16 cellular contexts compared by ENCODE assay signal in the genomic region with DNA sequence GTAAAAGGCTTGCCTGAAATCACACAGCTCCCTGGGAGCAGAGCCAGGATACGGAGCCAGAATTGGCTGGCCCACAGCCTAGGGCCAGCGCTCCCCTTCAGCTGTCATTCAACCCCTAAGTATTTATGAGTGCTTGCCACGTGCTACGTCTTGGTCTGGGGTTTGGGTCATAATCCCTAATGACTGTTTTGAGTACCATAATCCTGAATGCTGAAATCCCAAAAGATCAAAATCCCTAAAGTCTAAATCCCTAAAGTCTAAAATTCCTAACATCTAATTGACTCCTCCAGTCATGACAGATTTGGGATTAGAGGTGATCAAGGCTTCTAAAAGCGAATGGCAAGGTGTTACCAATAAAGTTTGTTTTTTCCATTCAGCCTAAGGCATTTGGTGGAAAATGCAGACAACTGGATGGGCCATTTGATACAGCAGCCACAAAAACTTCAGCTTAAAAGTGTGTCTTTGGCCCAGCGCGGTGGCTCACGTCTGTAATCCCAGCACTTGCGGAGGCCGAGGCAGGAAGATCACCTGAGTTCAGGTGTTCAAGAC. TPM values are rescaled to one million over a fixed set of nuclear protein-coding genes. Genes with fewer than 3 reads are reported as not detected.
DNase-seq lines count a peak whose midpoint lies in the region; ATAC-seq, FAIRE-seq and TF ChIP-seq lines count a peak whose summit lies in the region.
"Had no signal": no experiment of that assay in that cellular context is flagged by ENCODE, and none has a peak within 500 bp of the region (broad histone marks: within the 10 kb centered on the region; RNA-seq: fewer than 3 reads in every experiment).

No MANE protein-coding gene starts in this region.

- TF ChIP-seq CTCF in right atrium auricular region (IDR thresholded peaks at IDR 0.05): no peak
- no peak for TF ChIP-seq CTCF in K562 (IDR thresholded peaks at IDR 0.05 in 2 of 3, conservative IDR thresholded peaks at IDR 0.05 in 1 of 3; ENCODE audit: insufficient read depth in 2 of 3, low read depth in 1 of 3, low read length in 3 of 3)

- POLR2A ChIA-PET in K562 (lab: Yijun Ruan, JAX): interaction anchor here (0.6 kb wide), 1 partner anchor 789 kb away, joined by 3 read pairs; no protein-coding TSS in a partner anchor

- in situ Hi-C loops in K562 (cut with MboI): no loop called here

- CTCF ChIA-PET in K562 (lab: Yijun Ruan, JAX; ENCODE audit: low intra/inter-chr PET ratio): no interaction called here

- no peaks in the 10 kb centered on the region for H4K20me1 ChIP-seq in K562 (replicated peaks; ENCODE audit: control insufficient read depth, insufficient read depth, low read length)
- H4K20me1 ChIP-seq: BLaER1 had no signal

- WGBS in K562 (ENCODE audit: insufficient coverage, low coverage, missing lambda C conversion rate): 22% methylated on average over 10 of the region's 10 CpGs

- no peak for FAIRE-seq in K562 (lab: Jason Lieb, UNC)
- FAIRE-seq: H1, HTR-8/SVneo had no signal

- no peaks in the 10 kb centered on the region for H3K79me2 ChIP-seq in K562 (ENCODE audit: control insufficient read depth, insufficient read depth, low read length)

- H2AFZ ChIP-seq in K562 (ENCODE audit: low read depth, low read length): no peak overlapping the region

- no peaks in the 10 kb centered on the region for H3K9me1 ChIP-seq in K562 (ENCODE audit: control insufficient read depth, insufficient read depth, low read length)

- H3K4me3 ChIP-seq in right atrium auricular region (no peak overlapping the region), K562 (no peak overlapping the region)
- H3K4me3 ChIP-seq: BLaER1, HAP-1 had no signal

- H3K27me3 ChIP-seq in right atrium auricular region (no peaks in the 10 kb centered on the region), K562 (ENCODE audit: control insufficient read depth in 2 of 2, insufficient read depth in 2 of 2, low read length in 2 of 2) (peaks cover 6 to 36% of the 10 kb centered on the region in 2 experiments)
- H3K27me3 ChIP-seq: BLaER1 had no signal

- no peak for ATAC-seq in K562

- TF ChIP-seq RAD21 in K562 (CRISPR knock-in tag; conservative IDR thresholded peaks at IDR 0.05 in 1 of 2, IDR thresholded peaks at IDR 0.05 in 1 of 2): no peak

- TF ChIP-seq EP300 in K562 (IDR thresholded peaks at IDR 0.05; ENCODE audit: low read length): no peak

- TF ChIP-seq POLR2A in K562 (conservative IDR thresholded peaks at IDR 0.05): no peak

- DNase-seq in cardiac septum (ENCODE audit: low spot score) (peak; percentile 46), right atrium auricular region (ENCODE audit: low spot score) (no peak), K562 (ENCODE audit: extremely low read depth in 1 of 4, low spot score in 3 of 4) (no peak), mesenteric fat pad (ENCODE audit: low spot score) (peak; percentile 81), T-helper 1 cell (no peak), foreskin melanocyte (no peak), glomerular visceral epithelial cell (ENCODE audit: extremely low spot score) (no peak)
- DNase-seq: 8988T; AML-193; Caco-2; CD8-positive, alpha-beta memory T cell; GF-D8 had no signal

- no peak overlapping the region for H3K4me2 ChIP-seq in K562 (ENCODE audit: insufficient read depth, low read length)

- intact Hi-C loops in cardiac septum (cut with DNase I) (no loop called here), K562 (cut with micrococcal nuclease) (no loop called here)

- H3K36me3 ChIP-seq in right atrium auricular region: no peaks in the 10 kb centered on the region
- H3K36me3 ChIP-seq in K562 (ENCODE audit: control insufficient read depth, insufficient read depth, low read length): no peaks in the 10 kb centered on the region
- H3K36me3 ChIP-seq: BLaER1, HAP-1 had no signal

- H3K9me3 ChIP-seq in right atrium auricular region (no peaks in the 10 kb centered on the region), K562 (replicated peaks; ENCODE audit: control insufficient read depth, insufficient read depth, low read depth, low read length) (no peaks in the 10 kb centered on the region)
- H3K9me3 ChIP-seq: BLaER1, Caco-2 had no signal

- peaks cover 0 to 19% of the 10 kb centered on the region in 2 donors for H3K4me1 ChIP-seq in right atrium auricular region
- peaks cover 0 to 4% of the 10 kb centered on the region in 2 experiments; a peak in 2 of 5 replicates for H3K4me1 ChIP-seq in K562 (replicated peaks in 1 of 2; ENCODE audit: control insufficient read depth in 2 of 2, insufficient read depth in 2 of 2, low read length in 2 of 2)
- H3K4me1 ChIP-seq: HAP-1 had no signal

- no TSS peak for BruUV-seq in K562 (replicated peaks; lab: Mats Ljungman, UMichigan)

- no peak overlapping the region for H3K9ac ChIP-seq in K562 (ENCODE audit: insufficient read depth in 1 of 2, low read depth in 2 of 2, low read length in 2 of 2)
- H3K9ac ChIP-seq: BLaER1 had no signal

- H3K27ac ChIP-seq in right atrium auricular region: no peak overlapping the region
- no peak overlapping the region for H3K27ac ChIP-seq in K562 (ENCODE audit: extremely low read depth, low read depth, low read length)
- H3K27ac ChIP-seq: BLaER1 had no signal

TF ChIP-seq in K562, 482 proteins besides CTCF, POLR2A, EP300 and RAD21 (continues in another document):
- TF ChIP-seq NFE2 (IDR thresholded peaks at IDR 0.05; ENCODE audit: low read depth) (no peak), SMAD4 (CRISPR knock-in tag; conservative IDR thresholded peaks at IDR 0.05) (no peak)

RNA-seq across cellular contexts. Expression of gene PRR5, which starts 59.8 kb away (rescaled TPM):
- total RNA-seq in cardiac septum (3.2 TPM), right atrium auricular region (10 to 100 TPM; 10.5 to 12.1 TPM), K562 (2014; rRNA removed) (13.3 and 18.4 TPM in 2 replicates), K562 (2014; rRNA removed; fragmentation: Illumina TruSeq; extraction: Trizol) (3.1 and 4.6 TPM in 2 replicates), K562 (2015; rRNA removed; fragmentation: Illumina TruSeq; extraction: Trizol) (7.5 and 9.5 TPM in 2 replicates), K562 (2021) (21.0 and 26.2 TPM in 2 replicates), mesenteric fat pad (38.9 TPM)
- total RNA-seq in K562 (2011; cell fraction: chromatin; rRNA removed; ENCODE audit: low replicate concordance): 27.6 and 71.3 TPM in 2 replicates
- total RNA-seq in K562 (2011; cell fraction: nucleolus; rRNA removed): 52.4 and 59.9 TPM in 2 replicates
- total RNA-seq in K562 (2011; cell fraction: nucleoplasm; rRNA removed): 38.4 and 39.2 TPM in 2 replicates
- polyA plus RNA-seq in K562 (2011; rRNA removed) (10.1 and 14.5 TPM in 2 replicates), K562 (2014; fragmentation: Illumina TruSeq; extraction: Trizol) (6.6 and 9.5 TPM in 2 replicates), K562 (2014; fragmentation: Nextera tagmentation; extraction: Ambion mirVana) (under 1 TPM; 0.13 to 0.49 TPM), K562 (2014; rRNA removed) (18.6 and 20.3 TPM in 2 replicates)
- 14.2 and 35.6 TPM in 2 replicates for polyA plus RNA-seq in K562 (2011; cell fraction: cytosol; rRNA removed)
- polyA plus RNA-seq in K562 (2011; cell fraction: nucleus; rRNA removed): 22.8 and 38.7 TPM in 2 replicates
- polyA plus RNA-seq in K562 (2012): 10.9 and 11.6 TPM in 2 replicates
- 9.7 and 11.6 TPM in 2 replicates for polyA minus RNA-seq in K562 (2011; rRNA and poly(A)+ RNA removed)
- polyA minus RNA-seq in K562 (2011; cell fraction: cytosol; rRNA and poly(A)+ RNA removed): 14.1 and 21.0 TPM in 2 replicates
- 22.3 and 30.8 TPM in 2 replicates for polyA minus RNA-seq in K562 (2011; cell fraction: nucleus; rRNA and poly(A)+ RNA removed)

Comparison
In these comparisons a context has a peak if more than half of its experiments do, and no peak if none do; other contexts are left out.
1. DNase-seq: peak in cardiac septum (single experiment) and mesenteric fat pad (single experiment); none in right atrium auricular region (single experiment), K562 (0 of 4), T-helper 1 cell (0 of 5), foreskin melanocyte (single experiment) and glomerular visceral epithelial cell (single experiment).